ENCODE assay signal across 20 cellular contexts in the genomic region with DNA sequence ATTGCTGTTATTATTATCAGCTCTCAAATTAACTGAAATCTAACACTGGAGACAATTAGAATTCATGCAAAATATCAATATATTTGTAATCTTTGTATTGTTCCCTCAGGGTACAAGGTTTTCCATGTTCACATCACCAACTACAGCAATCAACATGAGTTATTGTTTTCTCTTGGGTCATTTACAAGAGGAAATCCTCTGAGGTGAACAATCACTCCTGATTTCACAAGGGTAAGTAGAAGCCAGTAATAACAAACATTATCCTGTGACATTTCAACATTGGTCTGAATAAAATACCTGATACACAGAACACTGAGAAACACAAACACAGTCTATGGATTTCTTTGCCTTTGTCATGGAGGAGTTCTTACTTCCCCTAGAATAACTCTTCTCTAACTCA.
DNase-seq lines count a peak whose midpoint lies in the region.
"Had no signal": no experiment of that assay in that cellular context is flagged by ENCODE, and none has a peak within 500 bp of the region (broad histone marks: within the 10 kb centered on the region; RNA-seq: fewer than 3 reads in every experiment).

No MANE protein-coding gene starts in this region.

- no peaks in the 10 kb centered on the region for H3K27me3 ChIP-seq in skeletal muscle satellite cell (ENCODE audit: control insufficient read depth, insufficient read depth, low read length)
- H3K27me3 ChIP-seq: Peyer's patch, thyroid gland had no signal

- peaks cover 32% of the 10 kb centered on the region for H3K4me1 ChIP-seq in skeletal muscle satellite cell (ENCODE audit: control insufficient read depth, insufficient read depth, low read length)
- H3K4me1 ChIP-seq: Peyer's patch, thyroid gland had no signal

- no peak overlapping the region for H3K4me3 ChIP-seq in skeletal muscle satellite cell (ENCODE audit: low read length)
- H3K4me3 ChIP-seq: Peyer's patch, thyroid gland had no signal

- H3K9ac ChIP-seq in skeletal muscle satellite cell (ENCODE audit: low read depth, low read length), result peak overlapping the region; percentile 26

- no peak overlapping the region for H3K4me2 ChIP-seq in skeletal muscle satellite cell (ENCODE audit: low read length)

- no peaks in the 10 kb centered on the region for H3K27me3 Mint-ChIP-seq in activated naive CD8-positive, alpha-beta T cell treated with anti-CD3 and anti-CD28 coated beads for 36 hours
- H3K27me3 Mint-ChIP-seq: brain; effector memory CD8-positive, alpha-beta T cell; progenitor cell of endocrine pancreas had no signal

- no peaks in the 10 kb centered on the region for H3K9me3 Mint-ChIP-seq in activated naive CD8-positive, alpha-beta T cell treated with anti-CD3 and anti-CD28 coated beads for 36 hours
- H3K9me3 Mint-ChIP-seq: brain; CD8-positive, alpha-beta memory T cell; effector memory CD8-positive, alpha-beta T cell; T-cell had no signal

- H3K4me3 Mint-ChIP-seq in activated naive CD8-positive, alpha-beta T cell treated with anti-CD3 and anti-CD28 coated beads for 36 hours, result no peak overlapping the region
- H3K4me3 Mint-ChIP-seq: brain; CD8-positive, alpha-beta memory T cell; effector memory CD8-positive, alpha-beta T cell; T-cell had no signal

- H3K27ac Mint-ChIP-seq in activated naive CD8-positive, alpha-beta T cell treated with anti-CD3 and anti-CD28 coated beads for 36 hours, result no peak overlapping the region
- H3K27ac Mint-ChIP-seq: brain; CD8-positive, alpha-beta memory T cell; effector memory CD8-positive, alpha-beta T cell; T-cell had no signal

- DNase-seq in NOMO-1 treated with DMSO at 0.1 percent for 48 hours (lab: John Stamatoyannopoulos, UW; ENCODE audit: unreplicated experiment) (peak; percentile 38), NOMO-1 treated with dmso at 0.1 percent for 144 hours (lab: John Stamatoyannopoulos, UW; ENCODE audit: unreplicated experiment) (no peak), amniotic epithelial cell (ENCODE audit: low read depth) (peak; percentile 72), fibroblast of peridontal ligament (ENCODE audit: extremely low read depth) (peak; percentile 43), occipital lobe (lab: John Stamatoyannopoulos, UW) (no peak)
- DNase-seq in activated naive CD8-positive, alpha-beta T cell treated with anti-CD3 and anti-CD28 coated beads for 36 hours, result no peak
- DNase-seq in activated effector memory CD4-positive, alpha-beta T cell treated with anti-CD3 and anti-CD28 coated beads, Interleukin-2, amount 50 U/mL, for 16 hours, result no peak
- DNase-seq: CD8-positive, alpha-beta memory T cell; effector memory CD8-positive, alpha-beta T cell; hippocampal formation; left cardiac atrium; MV-4-11; NCI-H2081; NCI-H526 treated with DMSO at 0.1 percent for 48 hours; Peyer's patch; T-cell; thyroid gland had no signal

- no peaks in the 10 kb centered on the region for H3K36me3 ChIP-seq in skeletal muscle satellite cell (ENCODE audit: insufficient read depth, low read length)
- H3K36me3 ChIP-seq: Peyer's patch, thyroid gland had no signal

- H3K36me3 Mint-ChIP-seq in activated naive CD8-positive, alpha-beta T cell treated with anti-CD3 and anti-CD28 coated beads for 36 hours, result no peaks in the 10 kb centered on the region
- H3K36me3 Mint-ChIP-seq: brain; CD8-positive, alpha-beta memory T cell; T-cell had no signal

- H3K4me1 Mint-ChIP-seq in activated naive CD8-positive, alpha-beta T cell treated with anti-CD3 and anti-CD28 coated beads for 36 hours, result peaks cover 5% of the 10 kb centered on the region
- H3K4me1 Mint-ChIP-seq: brain; CD8-positive, alpha-beta memory T cell; T-cell had no signal

- no peaks in the 10 kb centered on the region for H3K9me3 ChIP-seq in skeletal muscle satellite cell (replicated peaks; ENCODE audit: low read length)
- H3K9me3 ChIP-seq: Peyer's patch, thyroid gland had no signal

Comparison
In these comparisons a context has a peak if more than half of its experiments do, and no peak if none do; other contexts are left out.
1. DNase-seq: peak in NOMO-1 treated with DMSO at 0.1 percent for 48 hours (single experiment), amniotic epithelial cell (single experiment) and fibroblast of peridontal ligament (single experiment); none in NOMO-1 treated with dmso at 0.1 percent for 144 hours (single experiment), activated naive CD8-positive, alpha-beta T cell treated with anti-CD3 and anti-CD28 coated beads for 36 hours (single experiment), activated effector memory CD4-positive, alpha-beta T cell treated with anti-CD3 and anti-CD28 coated beads, Interleukin-2, amount 50 U/mL, for 16 hours (single experiment) and occipital lobe (single experiment).